ENCODE assay signal across 29 cellular contexts in the genomic region with DNA sequence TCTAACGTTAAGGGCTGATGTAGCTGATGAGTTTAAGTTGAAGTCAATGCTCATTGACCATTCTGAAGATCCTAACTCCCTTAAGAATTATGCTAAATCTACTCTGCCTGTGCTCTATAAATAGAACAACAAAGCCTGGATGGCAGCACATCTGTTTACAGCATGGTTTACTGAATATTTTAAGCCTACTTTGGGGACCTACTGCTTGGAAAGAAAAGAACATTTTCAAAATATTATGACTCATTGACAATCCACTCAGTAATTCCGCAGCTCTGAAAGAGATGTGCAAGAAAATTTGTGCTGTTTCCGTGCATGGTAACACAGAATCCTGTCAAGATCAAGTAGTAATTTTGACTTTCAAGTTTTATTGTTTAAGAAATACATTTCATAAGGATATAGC. TPM values are rescaled to one million over a fixed set of nuclear protein-coding genes. Genes with fewer than 3 reads are reported as not detected.
DNase-seq lines count a peak whose midpoint lies in the region; TF ChIP-seq lines count a peak whose summit lies in the region.
"Had no signal": no experiment of that assay in that cellular context is flagged by ENCODE, and none has a peak within 500 bp of the region (broad histone marks: within the 10 kb centered on the region; RNA-seq: fewer than 3 reads in every experiment).

No MANE protein-coding gene starts in this region.

- H3K27ac Mint-ChIP-seq in MCF 10A (ENCODE audit: low read depth, unreplicated experiment), result no peak overlapping the region
- H3K27ac Mint-ChIP-seq: activated CD4-positive, alpha-beta memory T cell treated with anti-CD3 and anti-CD28 coated beads for 36 hours; activated naive CD4-positive, alpha-beta T cell treated with anti-CD3 and anti-CD28 coated beads, Interleukin-2, amount 50 U/mL, for 72 hours; CD4-positive, CD25-positive, alpha-beta regulatory T cell; progenitor cell of endocrine pancreas had no signal

- H3K9me3 Mint-ChIP-seq in MCF 10A (ENCODE audit: unreplicated experiment), result no peaks in the 10 kb centered on the region

- no TSS peak for BruUV-seq in MCF 10A (replicated peaks; lab: Mats Ljungman, UMichigan)

- TF ChIP-seq POLR2A in breast epithelium (IDR thresholded peaks at IDR 0.05), result no peak

- H3K36me3 ChIP-seq in breast epithelium (no peaks in the 10 kb centered on the region), tibial artery (no peaks in the 10 kb centered on the region)
- H3K36me3 ChIP-seq: gastroesophageal sphincter, neutrophil, SJSA1 had no signal

- H3K27me3 ChIP-seq in breast epithelium (no peaks in the 10 kb centered on the region), tibial artery (no peaks in the 10 kb centered on the region)
- H3K27me3 ChIP-seq: gastroesophageal sphincter, hepatocyte, neutrophil, SJSA1, testis had no signal

- intact Hi-C loops in MCF 10A (cut with micrococcal nuclease) (no loop called here), breast epithelium (cut with DNase I; ENCODE audit: low total_unique reads) (no loop called here), cardiac septum (cut with DNase I) (no loop called here), tibial artery (cut with DNase I; ENCODE audit: low total_unique reads) (no loop called here)

- H3K36me3 Mint-ChIP-seq in MCF 10A (ENCODE audit: insufficient read depth, unreplicated experiment), result peaks cover 6% of the 10 kb centered on the region
- H3K36me3 Mint-ChIP-seq: activated CD4-positive, alpha-beta memory T cell treated with anti-CD3 and anti-CD28 coated beads for 36 hours; activated naive CD4-positive, alpha-beta T cell treated with anti-CD3 and anti-CD28 coated beads, Interleukin-2, amount 50 U/mL, for 72 hours; CD4-positive, CD25-positive, alpha-beta regulatory T cell had no signal

- H3K4me3 Mint-ChIP-seq in MCF 10A (ENCODE audit: unreplicated experiment), result no peak overlapping the region
- H3K4me3 Mint-ChIP-seq: activated CD4-positive, alpha-beta memory T cell treated with anti-CD3 and anti-CD28 coated beads for 36 hours; CD4-positive, CD25-positive, alpha-beta regulatory T cell had no signal

- peak; percentile 9 for DNase-seq in MCF 10A (ENCODE audit: unreplicated experiment)
- DNase-seq in breast epithelium (ENCODE audit: low spot score in 2 of 2), result no peak
- peak; percentile 13 to 61 for DNase-seq in cardiac fibroblast (ENCODE audit: low read depth in 2 of 2)
- DNase-seq in iris pigment epithelial cell (ENCODE audit: low read depth), result peak; percentile 75
- no peak for DNase-seq in cardiac septum (ENCODE audit: low spot score)
- no peak for DNase-seq in stimulated activated CD4-positive, alpha-beta T cell treated with anti-CD3 and anti-CD28 coated beads, Interleukin-4, amount 100 ng/mL, for 24 hours
- DNase-seq in middle frontal gyrus (ENCODE audit: extremely low spot score, low spot score), result no peak
- DNase-seq in tibial artery, result no peak
- DNase-seq: activated CD4-positive, alpha-beta memory T cell treated with anti-CD3 and anti-CD28 coated beads for 36 hours; activated CD4-positive, CD25-positive, alpha-beta regulatory T cell treated with anti-CD3 and anti-CD28 coated beads, Interleukin-2, amount 50 U/mL, for 72 hours; activated CD8-positive, alpha-beta memory T cell treated with anti-CD3 and anti-CD28 coated beads, Interleukin-2, amount 50 U/mL, for 4 hours; aorta; CD4-positive, CD25-positive, alpha-beta regulatory T cell; left cardiac atrium; mammary epithelial cell; NCI-H1105; NCI-H1930; NCI-H69; stimulated activated naive CD4-positive, alpha-beta T cell treated with Interleukin-2 at 50 U/mL for 16 hours; testis had no signal

- H3K9me3 ChIP-seq in breast epithelium (no peaks in the 10 kb centered on the region), tibial artery (no peaks in the 10 kb centered on the region)
- H3K9me3 ChIP-seq: gastroesophageal sphincter, neutrophil, SJSA1, testis had no signal

- H3K4me1 Mint-ChIP-seq in MCF 10A (ENCODE audit: insufficient read depth, unreplicated experiment), result peaks cover 6% of the 10 kb centered on the region
- H3K4me1 Mint-ChIP-seq: CD4-positive, CD25-positive, alpha-beta regulatory T cell had no signal

- H3K27me3 Mint-ChIP-seq in MCF 10A (ENCODE audit: insufficient read depth, unreplicated experiment), result no peaks in the 10 kb centered on the region
- H3K27me3 Mint-ChIP-seq: activated CD4-positive, alpha-beta memory T cell treated with anti-CD3 and anti-CD28 coated beads for 36 hours; CD4-positive, CD25-positive, alpha-beta regulatory T cell; progenitor cell of endocrine pancreas had no signal

- CTCF ChIA-PET in MCF 10A (lab: Yijun Ruan, JAX), result interaction anchor here (0.5 kb wide), 1 partner anchor 411 kb away, joined by 3 read pairs; no protein-coding TSS in a partner anchor

- H3K27ac ChIP-seq in breast epithelium (no peak overlapping the region), tibial artery (no peak overlapping the region)
- H3K27ac ChIP-seq: 22Rv1, gastroesophageal sphincter, hepatocyte, neutrophil, SJSA1, testis had no signal

- H3K4me3 ChIP-seq in breast epithelium, result no peak overlapping the region
- no peak overlapping the region for H3K4me3 ChIP-seq in cardiac fibroblast (replicated peaks in 1 of 2; ENCODE audit: low read depth in 2 of 2, low read length in 2 of 2)
- no peak overlapping the region for H3K4me3 ChIP-seq in tibial artery
- H3K4me3 ChIP-seq: gastroesophageal sphincter, GM12878, hepatocyte, SJSA1, testis had no signal

- H3K4me1 ChIP-seq in breast epithelium (no peaks in the 10 kb centered on the region), tibial artery (no peaks in the 10 kb centered on the region)
- H3K4me1 ChIP-seq: gastroesophageal sphincter, testis had no signal

- no peak for TF ChIP-seq CTCF in MCF 10A (IDR thresholded peaks at IDR 0.05; ENCODE audit: unreplicated experiment)
- no peak for TF ChIP-seq CTCF in breast epithelium (IDR thresholded peaks at IDR 0.05)
- TF ChIP-seq CTCF in cardiac fibroblast (IDR thresholded peaks at IDR 0.05; ENCODE audit: low read depth, low read length), result no peak
- TF ChIP-seq CTCF in tibial artery (IDR thresholded peaks at IDR 0.05), result no peak

- POLR2A ChIA-PET in MCF 10A (lab: Yijun Ruan, JAX), result no interaction called here

RNA-seq across cellular contexts. Expression of a gene that starts 35.0 kb away (rescaled TPM):
- 7.1 and 8.4 TPM in 2 replicates for total RNA-seq in MCF 10A (2022)
- 10 to 100 TPM; 25.6 to 46.1 (median 41.1) TPM for total RNA-seq in breast epithelium
- 2.9 TPM for total RNA-seq in cardiac septum
- total RNA-seq: activated CD4-positive, alpha-beta memory T cell treated with anti-CD3 and anti-CD28 coated beads for 36 hours; activated naive CD4-positive, alpha-beta T cell treated with anti-CD3 and anti-CD28 coated beads, Interleukin-2, amount 50 U/mL, for 72 hours; CD4-positive, CD25-positive, alpha-beta regulatory T cell; T-helper 1 cell treated with Interleukin-12 subunit alpha and Interleukin-12 subunit beta and Interleukin-4 antibody, amounts not matched to agents 30 ng/mL and 1 ng/mL, for 36 hours had no signal

Comparison
In these comparisons a context has a peak if more than half of its experiments do, and no peak if none do; other contexts are left out.
1. DNase-seq: peak in MCF 10A (single experiment), cardiac fibroblast (2 of 2) and iris pigment epithelial cell (single experiment); none in breast epithelium (0 of 2), cardiac septum (single experiment), stimulated activated CD4-positive, alpha-beta T cell treated with anti-CD3 and anti-CD28 coated beads, Interleukin-4, amount 100 ng/mL, for 24 hours (single experiment), middle frontal gyrus (single experiment) and tibial artery (0 of 2).